8 cellular contexts compared by ENCODE assay signal in the genomic region with DNA sequence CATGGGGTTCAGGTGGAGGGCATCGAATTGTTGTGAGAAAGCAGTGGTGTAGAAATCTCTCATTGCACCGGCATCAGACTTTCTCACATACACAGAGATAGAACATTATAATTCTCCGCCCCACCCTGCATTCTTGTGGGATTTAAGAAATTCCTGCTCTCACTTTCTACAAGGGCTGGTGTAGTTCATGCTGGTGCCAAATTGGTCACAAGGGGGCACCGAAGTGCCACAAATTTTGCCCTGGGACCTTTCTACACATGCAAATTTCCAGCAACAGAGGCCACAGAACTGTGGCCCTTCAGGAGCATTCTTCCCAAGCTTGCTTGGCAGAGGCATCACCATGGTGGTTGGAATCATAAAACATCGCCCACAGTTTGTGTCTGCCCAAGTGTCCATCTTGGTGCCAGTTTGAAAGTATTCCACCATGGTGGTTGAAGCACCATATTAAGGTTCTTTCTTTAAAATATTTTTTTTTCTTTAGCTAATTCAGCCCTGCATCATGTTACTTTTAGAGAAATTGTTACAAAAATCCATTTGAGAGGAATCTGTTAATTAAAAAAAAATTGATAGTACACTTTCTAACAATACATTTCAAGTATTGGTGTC.
DNase-seq lines count a peak whose midpoint lies in the region; ATAC-seq, FAIRE-seq and TF ChIP-seq lines count a peak whose summit lies in the region.

No MANE protein-coding gene starts in this region.

- TF ChIP-seq RAD21 in K562 (CRISPR knock-in tag; conservative IDR thresholded peaks at IDR 0.05 in 1 of 2, IDR thresholded peaks at IDR 0.05 in 1 of 2) = peak; percentile 73 to 82

- no peak overlapping the region for H3K4me3 ChIP-seq in K562
- H3K4me3 ChIP-seq in testis = no peak overlapping the region

- H3K27ac ChIP-seq in K562 (ENCODE audit: extremely low read depth, low read depth, low read length) (no peak overlapping the region), testis (no peak overlapping the region)

- peak; percentile 88 for FAIRE-seq in K562 (lab: Jason Lieb, UNC)

- TF ChIP-seq EP300 in K562 (IDR thresholded peaks at IDR 0.05; ENCODE audit: low read length) = no peak

- DNase-seq in EH (ENCODE audit: low read depth) (peak; percentile 74), NCI-H69 (lab: John Stamatoyannopoulos, UW) (peak; percentile 50), K562 (ENCODE audit: extremely low read depth in 1 of 4, low spot score in 3 of 4) (peak; percentile 13 to 78 (median 28)), kidney glomerular epithelial cell (lab: John Stamatoyannopoulos, UW) (peak; percentile 39), testis (peak; percentile 54)

- no peaks in the 10 kb centered on the region for H4K20me1 ChIP-seq in K562 (replicated peaks; ENCODE audit: control insufficient read depth, insufficient read depth, low read length)

- peak overlapping the region; percentile 62 for H2AFZ ChIP-seq in K562 (ENCODE audit: low read depth, low read length)

- intact Hi-C loops in K562 (cut with micrococcal nuclease) = loop anchor here (1.0 to 10.0 kb wide), 5 partner anchors 110 to 415 kb away; no protein-coding TSS in a partner anchor
- intact Hi-C loops in testis (cut with DNase I; ENCODE audit: low total_unique reads) = no loop called here

- no peaks in the 10 kb centered on the region for H3K9me1 ChIP-seq in K562 (ENCODE audit: control insufficient read depth, insufficient read depth, low read length)

- no peaks in the 10 kb centered on the region for H3K79me2 ChIP-seq in K562 (ENCODE audit: control insufficient read depth, insufficient read depth, low read length)

- 24% methylated on average over 5 of the region's 5 CpGs for WGBS in K562 (ENCODE audit: insufficient coverage, low coverage, missing lambda C conversion rate)
- 40 to 59% methylated on average over 5 of the region's 5 CpGs for WGBS in testis, 2 donors

- POLR2A ChIA-PET in K562 (lab: Yijun Ruan, JAX) = interaction anchor here (1.4 kb wide), 1 partner anchor 16 kb away, joined by 3 read pairs; no protein-coding TSS in a partner anchor

- in situ Hi-C loops in K562 (cut with MboI) = no loop called here

- no peak overlapping the region for H3K4me2 ChIP-seq in K562 (ENCODE audit: insufficient read depth, low read length)

- no peak for TF ChIP-seq POLR2A in K562 (conservative IDR thresholded peaks at IDR 0.05)
- TF ChIP-seq POLR2A in testis (IDR thresholded peaks at IDR 0.05) = no peak

- H3K36me3 ChIP-seq in K562 (ENCODE audit: control insufficient read depth, insufficient read depth, low read length) (no peaks in the 10 kb centered on the region; the same call in 2 of the 3 replicates), testis (ENCODE audit: low read depth, missing control alignments) (no peaks in the 10 kb centered on the region)

- H3K4me1 ChIP-seq in K562 (replicated peaks in 1 of 2; ENCODE audit: control insufficient read depth in 2 of 2, insufficient read depth in 2 of 2, low read length in 2 of 2) = peaks cover 3 to 15% of the 10 kb centered on the region in 2 experiments; a peak in 4 of 5 replicates
- H3K4me1 ChIP-seq in testis = no peaks in the 10 kb centered on the region

- ATAC-seq in GM19328 (IDR thresholded peaks at IDR 0.05; ENCODE audit: unreplicated experiment) = peak; percentile 66
- ATAC-seq in HG03442 (IDR thresholded peaks at IDR 0.05; ENCODE audit: unreplicated experiment) = peak; percentile 70
- peak; percentile 92 for ATAC-seq in K562
- no peak for ATAC-seq in HG02981 (IDR thresholded peaks at IDR 0.05; ENCODE audit: unreplicated experiment)

- BruUV-seq in K562 (replicated peaks; lab: Mats Ljungman, UMichigan) = no TSS peak

- no peak overlapping the region for H3K9ac ChIP-seq in K562 (ENCODE audit: insufficient read depth in 1 of 2, low read depth in 2 of 2, low read length in 2 of 2)

- TF ChIP-seq CTCF in K562 (IDR thresholded peaks at IDR 0.05 in 2 of 3, conservative IDR thresholded peaks at IDR 0.05 in 1 of 3; ENCODE audit: insufficient read depth in 2 of 3, low read depth in 1 of 3, low read length in 3 of 3) (peak; percentile 64 to 68 (median 64)), testis (IDR thresholded peaks at IDR 0.05) (peak in 2 of 3 experiments; percentile 26 to 36)

- no peaks in the 10 kb centered on the region for H3K9me3 ChIP-seq in K562 (replicated peaks; ENCODE audit: control insufficient read depth, insufficient read depth, low read depth, low read length)
- no peaks in the 10 kb centered on the region for H3K9me3 ChIP-seq in testis

- H3K27me3 ChIP-seq in K562 (ENCODE audit: control insufficient read depth in 2 of 2, insufficient read depth in 2 of 2, low read length in 2 of 2) (no peaks in the 10 kb centered on the region), testis (no peaks in the 10 kb centered on the region)

- CTCF ChIA-PET in K562 (lab: Yijun Ruan, JAX; ENCODE audit: low intra/inter-chr PET ratio) = no interaction called here

TF ChIP-seq in K562, 482 proteins besides CTCF, POLR2A, EP300 and RAD21:
- TF ChIP-seq CBX3 (IDR thresholded peaks at IDR 0.05; ENCODE audit: borderline replicate concordance in 1 of 2, low read length in 2 of 2) = no peak
- no peak for TF ChIP-seq FOXK2 (conservative IDR thresholded peaks at IDR 0.05 in 1 of 2, IDR thresholded peaks at IDR 0.05 in 1 of 2; ENCODE audit: low read depth in 2 of 2)
- TF ChIP-seq CC2D1A (IDR thresholded peaks at IDR 0.05) = 0 out of 2 replicates have a peak, but pooled peaks have one; percentile 20
- no peak for TF ChIP-seq RCOR1 (IDR thresholded peaks at IDR 0.05; ENCODE audit: borderline replicate concordance in 1 of 2, low read depth in 2 of 2, low read length in 2 of 2)
- TF ChIP-seq, protein P1, sequence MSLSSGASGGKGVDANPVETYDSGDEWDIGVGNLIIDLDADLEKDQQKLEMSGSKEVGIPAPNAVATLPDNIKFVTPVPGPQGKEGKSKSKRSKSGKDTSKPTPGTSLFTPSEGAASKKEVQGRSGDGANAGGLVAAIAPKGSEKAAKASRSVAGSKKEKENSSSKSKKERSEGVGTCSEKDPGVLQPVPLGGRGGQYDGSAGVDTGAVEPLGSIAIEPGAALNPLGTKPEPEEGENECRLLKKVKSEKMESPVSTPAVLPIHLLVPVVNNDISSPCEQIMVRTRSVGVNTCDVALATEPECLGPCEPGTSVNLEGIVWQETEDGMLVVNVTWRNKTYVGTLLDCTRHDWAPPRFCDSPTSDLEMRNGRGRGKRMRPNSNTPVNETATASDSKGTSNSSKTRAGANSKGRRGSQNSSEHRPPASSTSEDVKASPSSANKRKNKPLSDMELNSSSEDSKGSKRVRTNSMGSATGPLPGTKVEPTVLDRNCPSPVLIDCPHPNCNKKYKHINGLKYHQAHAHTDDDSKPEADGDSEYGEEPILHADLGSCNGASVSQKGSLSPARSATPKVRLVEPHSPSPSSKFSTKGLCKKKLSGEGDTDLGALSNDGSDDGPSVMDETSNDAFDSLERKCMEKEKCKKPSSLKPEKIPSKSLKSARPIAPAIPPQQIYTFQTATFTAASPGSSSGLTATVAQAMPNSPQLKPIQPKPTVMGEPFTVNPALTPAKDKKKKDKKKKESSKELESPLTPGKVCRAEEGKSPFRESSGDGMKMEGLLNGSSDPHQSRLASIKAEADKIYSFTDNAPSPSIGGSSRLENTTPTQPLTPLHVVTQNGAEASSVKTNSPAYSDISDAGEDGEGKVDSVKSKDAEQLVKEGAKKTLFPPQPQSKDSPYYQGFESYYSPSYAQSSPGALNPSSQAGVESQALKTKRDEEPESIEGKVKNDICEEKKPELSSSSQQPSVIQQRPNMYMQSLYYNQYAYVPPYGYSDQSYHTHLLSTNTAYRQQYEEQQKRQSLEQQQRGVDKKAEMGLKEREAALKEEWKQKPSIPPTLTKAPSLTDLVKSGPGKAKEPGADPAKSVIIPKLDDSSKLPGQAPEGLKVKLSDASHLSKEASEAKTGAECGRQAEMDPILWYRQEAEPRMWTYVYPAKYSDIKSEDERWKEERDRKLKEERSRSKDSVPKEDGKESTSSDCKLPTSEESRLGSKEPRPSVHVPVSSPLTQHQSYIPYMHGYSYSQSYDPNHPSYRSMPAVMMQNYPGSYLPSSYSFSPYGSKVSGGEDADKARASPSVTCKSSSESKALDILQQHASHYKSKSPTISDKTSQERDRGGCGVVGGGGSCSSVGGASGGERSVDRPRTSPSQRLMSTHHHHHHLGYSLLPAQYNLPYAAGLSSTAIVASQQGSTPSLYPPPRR (CRISPR knock-in tag; IDR thresholded peaks at IDR 0.05; ENCODE audit: borderline replicate concordance) = no peak
- peak; percentile 49 for TF ChIP-seq SMC3 (conservative IDR thresholded peaks at IDR 0.05; ENCODE audit: insufficient read depth, low read depth, low read length)
- TF ChIP-seq SOX6 (IDR thresholded peaks at IDR 0.05) = peak; percentile 27; the same call in 1 of the 2 replicates
- TF ChIP-seq ZNF551 (CRISPR knock-in tag; IDR thresholded peaks at IDR 0.05) = no peak
- TF ChIP-seq TEAD4 (IDR thresholded peaks at IDR 0.05; ENCODE audit: low read length) = peak; percentile 69
- no peak for TF ChIP-seq TEAD4 (CRISPR knock-in tag; IDR thresholded peaks at IDR 0.05; ENCODE audit: borderline replicate concordance)
- no peak for TF ChIP-seq ZNF583 (CRISPR knock-in tag; IDR thresholded peaks at IDR 0.05)
- no peak for TF ChIP-seq SMARCB1 (IDR thresholded peaks at IDR 0.05; ENCODE audit: insufficient read length, low read depth)
- no peak for TF ChIP-seq BRCA1 (IDR thresholded peaks at IDR 0.05)
- no peak for TF ChIP-seq BRCA1 (CRISPR knock-in tag; IDR thresholded peaks at IDR 0.05)
- TF ChIP-seq, protein P2, sequence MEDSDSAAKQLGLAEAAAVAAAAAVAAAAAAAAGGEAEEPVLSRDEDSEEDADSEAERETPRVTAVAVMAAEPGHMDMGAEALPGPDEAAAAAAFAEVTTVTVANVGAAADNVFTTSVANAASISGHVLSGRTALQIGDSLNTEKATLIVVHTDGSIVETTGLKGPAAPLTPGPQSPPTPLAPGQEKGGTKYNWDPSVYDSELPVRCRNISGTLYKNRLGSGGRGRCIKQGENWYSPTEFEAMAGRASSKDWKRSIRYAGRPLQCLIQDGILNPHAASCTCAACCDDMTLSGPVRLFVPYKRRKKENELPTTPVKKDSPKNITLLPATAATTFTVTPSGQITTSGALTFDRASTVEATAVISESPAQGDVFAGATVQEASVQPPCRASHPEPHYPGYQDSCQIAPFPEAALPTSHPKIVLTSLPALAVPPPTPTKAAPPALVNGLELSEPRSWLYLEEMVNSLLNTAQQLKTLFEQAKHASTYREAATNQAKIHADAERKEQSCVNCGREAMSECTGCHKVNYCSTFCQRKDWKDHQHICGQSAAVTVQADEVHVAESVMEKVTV (CRISPR knock-in tag; IDR thresholded peaks at IDR 0.05) = peak; percentile 40
